8 cellular contexts compared by ENCODE assay signal in genomic region chr4:54234497-54235205, GRCh38. TPM values are rescaled to one million over a fixed set of nuclear protein-coding genes. Genes with fewer than 3 reads are reported as not detected.
DNase-seq lines count a peak whose midpoint lies in the region; ATAC-seq and TF ChIP-seq lines count a peak whose summit lies in the region.

No MANE protein-coding gene starts in this region.

- intact Hi-C loops in Panc1 (cut with micrococcal nuclease; ENCODE audit: unreplicated experiment) (loop anchor here (10.0 kb wide), 2 partner anchors 1030 to 1220 kb away; no protein-coding TSS in a partner anchor), sigmoid colon (cut with DNase I) (loop anchor here (2.0 to 5.0 kb wide), 4 partner anchors 326 to 1857 kb away; partner anchors contain the start of gene FIP1L1)

- H3K9ac ChIP-seq in GM23248: peak overlapping the region; percentile 92

- H3K9me3 ChIP-seq in GM23248 (ENCODE audit: low read depth) (no peaks in the 10 kb centered on the region), Panc1 (ENCODE audit: control insufficient read depth, insufficient read depth, low read depth, low read length) (no peaks in the 10 kb centered on the region), sigmoid colon (no peaks in the 10 kb centered on the region)

- 0 out of 2 replicates have a peak, but pooled peaks cover 5% of the 10 kb centered on the region for H3K36me3 ChIP-seq in GM23248 (ENCODE audit: low read depth)
- no peaks in the 10 kb centered on the region for H3K36me3 ChIP-seq in Panc1 (ENCODE audit: control insufficient read depth, insufficient read depth, low read length)
- H3K36me3 ChIP-seq in sigmoid colon: no peaks in the 10 kb centered on the region

- 11 to 12% methylated on average over 10 of the region's 10 CpGs for WGBS in GM23248 (ENCODE audit: low coverage in 1 of 2, low lambda C conversion rate in 2 of 2, missing lambda C conversion rate in 2 of 2), 2 experiments
- WGBS in sigmoid colon, 2 donors: 16 to 24% methylated on average over 10 of the region's 10 CpGs

- no peaks in the 10 kb centered on the region for H3K9me2 ChIP-seq in GM23248 (ENCODE audit: insufficient read depth)

- TF ChIP-seq EP300 in sigmoid colon (IDR thresholded peaks at IDR 0.05): no peak

- no peak for ATAC-seq in Panc1
- ATAC-seq in GM18907 (IDR thresholded peaks at IDR 0.05; ENCODE audit: unreplicated experiment): no peak
- ATAC-seq in HG02642 (IDR thresholded peaks at IDR 0.05; ENCODE audit: poor library complexity, unreplicated experiment): no peak
- ATAC-seq in HG03432 (IDR thresholded peaks at IDR 0.05; ENCODE audit: unreplicated experiment): no peak

- BruUV-seq in Panc1 (replicated peaks; lab: Mats Ljungman, UMichigan): no TSS peak

- DNase-seq in GM23248: peak; percentile 45
- no peak for DNase-seq in Panc1 (ENCODE audit: low read depth, low spot score)
- DNase-seq in fibroblast of mammary gland (ENCODE audit: low read depth): no peak
- no peak for DNase-seq in sigmoid colon
- no peak for DNase-seq in hippocampal formation (lab: John Stamatoyannopoulos, UW)

- H3K27ac ChIP-seq in GM23248 (peak overlapping the region; percentile 87), Panc1 (ENCODE audit: low read length) (no peak overlapping the region), sigmoid colon (peak overlapping the region in 2 of 4 donors; percentile 61 to 75)

- no peak for TF ChIP-seq POLR2A in sigmoid colon (IDR thresholded peaks at IDR 0.05)

- H4K20me1 ChIP-seq in GM23248 (ENCODE audit: insufficient read depth): peaks cover 7% of the 10 kb centered on the region; the same call in 1 of the 2 replicates

- H3K4me3 ChIP-seq in GM23248 (peak overlapping the region; percentile 85), Panc1 (ENCODE audit: low read depth in 2 of 2, low read length in 2 of 2) (no peak overlapping the region), fibroblast of mammary gland (ENCODE audit: control insufficient read depth, low read depth, low read length) (peak overlapping the region; percentile 95), sigmoid colon (peak overlapping the region; percentile 16 to 54 (median 46))

- in situ Hi-C loops in GM23248 (cut with MboI): loop anchor here (25.0 kb wide), 1 partner anchor 647 kb away; the partner anchor contains the start of gene LNX1
- in situ Hi-C loops in Panc1 (cut with HindIII; ENCODE audit: low pct_unique_long_range_greater_than_20kb, low sequenced_read_pairs): no loop called here

- TF ChIP-seq CTCF in Panc1 (IDR thresholded peaks at IDR 0.05) (peak; percentile 38), fibroblast of mammary gland (conservative IDR thresholded peaks at IDR 0.05; ENCODE audit: control insufficient read depth, insufficient read depth, low read depth, low read length) (no peak), sigmoid colon (IDR thresholded peaks at IDR 0.05) (no peak)

- H3K4me1 ChIP-seq in GM23248 (ENCODE audit: insufficient read depth): peaks cover 25% of the 10 kb centered on the region
- H3K4me1 ChIP-seq in Panc1 (ENCODE audit: control insufficient read depth, insufficient read depth, low read length): no peaks in the 10 kb centered on the region
- H3K4me1 ChIP-seq in sigmoid colon: peaks cover 0 to 51% (median 45%) of the 10 kb centered on the region in 4 donors

- no peaks in the 10 kb centered on the region for H3K27me3 ChIP-seq in GM23248 (replicated peaks; ENCODE audit: insufficient read depth)
- no peaks in the 10 kb centered on the region; the same call in 1 of the 2 replicates for H3K27me3 ChIP-seq in Panc1 (ENCODE audit: control insufficient read depth, insufficient read depth, low read length)
- H3K27me3 ChIP-seq in sigmoid colon: peaks cover 30 to 42% (median 36%) of the 10 kb centered on the region in 3 donors

- H3K79me2 ChIP-seq in GM23248 (ENCODE audit: insufficient read depth): peaks cover 100% of the 10 kb centered on the region

- peak overlapping the region; percentile 95 for H3K4me2 ChIP-seq in GM23248 (ENCODE audit: unreplicated experiment)

- CTCF ChIA-PET in Panc1 (lab: Charles Lee): interaction anchor here (0.7 to 0.8 kb wide), 2 partner anchors 11 to 1039 kb away, joined by 3 read pairs; no protein-coding TSS in a partner anchor

- no peak overlapping the region for H2AFZ ChIP-seq in GM23248

- peaks cover 45% of the 10 kb centered on the region for H3F3A ChIP-seq in GM23248 (ENCODE audit: insufficient read depth)

- POLR2A ChIA-PET in Panc1 (lab: Charles Lee): no interaction called here

RNA-seq across cellular contexts. Expression of gene PDGFRA, which starts 5.6 kb away (rescaled TPM):
- total RNA-seq in GM23248 (2014; rRNA removed; shearing (Covaris generic)): 225 and 275 TPM in 2 replicates
- polyA plus RNA-seq in GM23248 (2016; fragmentation: Nextera tagmentation; extraction: Ambion mirVana) (107 and 109 TPM in 2 replicates), sigmoid colon (10 to 100 TPM in 1 of 3 donors, 1 to 10 TPM in 2; 3.2 to 25.1 (median 9.6) TPM)
- total RNA-seq in Panc1 (2021; ENCODE audit: unreplicated experiment) (0.15 TPM), sigmoid colon (100 to 1,000 TPM; 170 to 222 (median 192) TPM)
- polyA plus RNA-seq in Panc1 (2012; ENCODE audit: insufficient read length): not detected

Comparison
In these comparisons a context has a peak if more than half of its experiments do, and no peak if none do; other contexts are left out.
1. H3K4me3 ChIP-seq: peak in GM23248 (single experiment), fibroblast of mammary gland (single experiment) and sigmoid colon (4 of 4); none in Panc1 (0 of 2).
2. RNA of gene PDGFRA, which starts 5.6 kb away (total RNA-seq): 225 to 275 TPM in GM23248 and 170 to 222 TPM in sigmoid colon; 0.15 TPM in Panc1 (single experiment); every median in the first group is over 100 times any median in the second.